ENCODE assay signal across 10 cellular contexts in genomic region chrX:39753296-39753996, GRCh38.
DNase-seq lines count a peak whose midpoint lies in the region; ATAC-seq and TF ChIP-seq lines count a peak whose summit lies in the region.
"Had no signal": no experiment of that assay in that cellular context is flagged by ENCODE, and none has a peak within 500 bp of the region (broad histone marks: within the 10 kb centered on the region; RNA-seq: fewer than 3 reads in every experiment).

No MANE protein-coding gene starts in this region.

- H3K36me3 Mint-ChIP-seq in GM23338 (ENCODE audit: low read depth), result no peaks in the 10 kb centered on the region

- no peak for ATAC-seq in GM23338

- no peaks in the 10 kb centered on the region for H3K79me2 ChIP-seq in GM23338 (replicated peaks; ENCODE audit: insufficient read depth)

- no peaks in the 10 kb centered on the region for H3K4me1 ChIP-seq in GM23338 (ENCODE audit: insufficient read depth)

- H3K27me3 ChIP-seq in GM23338 (ENCODE audit: insufficient read depth), result no peaks in the 10 kb centered on the region

- H3K4me3 Mint-ChIP-seq in GM23338, result no peak overlapping the region
- H3K4me3 Mint-ChIP-seq: T-helper 1 cell treated with Interleukin-12 subunit alpha and Interleukin-12 subunit beta and Interleukin-4 antibody, amounts not matched to agents 30 μg/mL and 1 μg/mL, for 36 hours had no signal

- no peaks in the 10 kb centered on the region; the same call in 2 of the 3 replicates for H3K9me3 Mint-ChIP-seq in GM23338
- H3K9me3 Mint-ChIP-seq: T-helper 1 cell treated with Interleukin-12 subunit alpha and Interleukin-12 subunit beta and Interleukin-4 antibody, amounts not matched to agents 30 μg/mL and 1 μg/mL, for 36 hours had no signal

- no peaks in the 10 kb centered on the region for H3K9me2 ChIP-seq in GM23338 (ENCODE audit: insufficient read depth)

- H3K27ac ChIP-seq in GM23338 (ENCODE audit: low read depth) (no peak overlapping the region), epithelial cell of prostate (peak overlapping the region; percentile 45)
- H3K27ac ChIP-seq: KMS-11 had no signal

- H3K4me3 ChIP-seq in GM23338, result no peak overlapping the region

- no peak for TF ChIP-seq CTCF in GM23338 (conservative IDR thresholded peaks at IDR 0.05; ENCODE audit: low read depth in 2 of 2)

- H4K20me1 ChIP-seq in GM23338 (replicated peaks; ENCODE audit: insufficient read depth), result no peaks in the 10 kb centered on the region

- H3K27ac Mint-ChIP-seq in GM23338, result no peak overlapping the region
- H3K27ac Mint-ChIP-seq: T-helper 1 cell treated with Interleukin-12 subunit alpha and Interleukin-12 subunit beta and Interleukin-4 antibody, amounts not matched to agents 30 μg/mL and 1 μg/mL, for 36 hours had no signal

- H3K36me3 ChIP-seq in GM23338 (ENCODE audit: insufficient read depth), result no peaks in the 10 kb centered on the region

- peaks cover 13% of the 10 kb centered on the region for H3K4me1 Mint-ChIP-seq in GM23338

- H3K27me3 Mint-ChIP-seq in GM23338 (ENCODE audit: insufficient read depth, low read depth, poor library complexity), result peaks cover 4% of the 10 kb centered on the region

- peak; percentile 29 for DNase-seq in GM23338 (ENCODE audit: low spot score)
- DNase-seq in OCI-M1 (lab: John Stamatoyannopoulos, UW), result peak; percentile 56
- DNase-seq in epithelial cell of prostate (ENCODE audit: low read depth, low spot score), result no peak
- DNase-seq in renal cortical epithelial cell (ENCODE audit: low read depth), result peak; percentile 35
- DNase-seq in activated CD4-positive, alpha-beta T cell treated with anti-CD3 and anti-CD28 coated beads for 4 hours, result no peak
- no peak for DNase-seq in DMS114 treated with DMSO at 0.1 percent for 48 hours (lab: John Stamatoyannopoulos, UW; ENCODE audit: unreplicated experiment)
- no peak for DNase-seq in MV-4-11 (lab: John Stamatoyannopoulos, UW)
- DNase-seq: activated CD8-positive, alpha-beta memory T cell treated with anti-CD3 and anti-CD28 coated beads, Interleukin-2, amount 50 U/mL, for 4 hours had no signal

- H3F3A ChIP-seq in GM23338 (replicated peaks; ENCODE audit: low read depth), result no peaks in the 10 kb centered on the region

- no peak overlapping the region for H3K4me2 ChIP-seq in GM23338
- H3K4me2 ChIP-seq: KMS-11 had no signal

- H2AFZ ChIP-seq in GM23338, result no peak overlapping the region

TF ChIP-seq in GM23338, 12 proteins besides CTCF, POLR2A, EP300 and RAD21 (continues in another document):
- TF ChIP-seq ETS1 (IDR thresholded peaks at IDR 0.05) (no peak), CREB1 (CRISPR knock-in tag; IDR thresholded peaks at IDR 0.05; ENCODE audit: low read depth) (no peak), ZNF114 (CRISPR knock-in tag; IDR thresholded peaks at IDR 0.05) (no peak), POLR2AphosphoS5 (IDR thresholded peaks at IDR 0.05; ENCODE audit: low read depth) (no peak), ZNF331 (CRISPR knock-in tag; IDR thresholded peaks at IDR 0.05; ENCODE audit: low read depth) (no peak), EZH2 (IDR thresholded peaks at IDR 0.05; ENCODE audit: low read depth, unreplicated experiment) (no peak), JUNB (IDR thresholded peaks at IDR 0.05; ENCODE audit: unreplicated experiment) (no peak), NANOG (IDR thresholded peaks at IDR 0.05; ENCODE audit: borderline replicate concordance) (no peak), REST (IDR thresholded peaks at IDR 0.05; ENCODE audit: unreplicated experiment) (no peak), STAT1 (IDR thresholded peaks at IDR 0.05; ENCODE audit: unreplicated experiment) (no peak), EZH2phosphoT487 (IDR thresholded peaks at IDR 0.05; ENCODE audit: unreplicated experiment) (no peak)

Comparison
In these comparisons a context has a peak if more than half of its experiments do, and no peak if none do; other contexts are left out.
1. DNase-seq: peak in GM23338 (single experiment), OCI-M1 (single experiment) and renal cortical epithelial cell (single experiment); none in epithelial cell of prostate (single experiment), activated CD4-positive, alpha-beta T cell treated with anti-CD3 and anti-CD28 coated beads for 4 hours (0 of 2), DMS114 treated with DMSO at 0.1 percent for 48 hours (single experiment) and MV-4-11 (single experiment).